Comparison of ENCODE assay signal across 8 cellular contexts in the genomic region with DNA sequence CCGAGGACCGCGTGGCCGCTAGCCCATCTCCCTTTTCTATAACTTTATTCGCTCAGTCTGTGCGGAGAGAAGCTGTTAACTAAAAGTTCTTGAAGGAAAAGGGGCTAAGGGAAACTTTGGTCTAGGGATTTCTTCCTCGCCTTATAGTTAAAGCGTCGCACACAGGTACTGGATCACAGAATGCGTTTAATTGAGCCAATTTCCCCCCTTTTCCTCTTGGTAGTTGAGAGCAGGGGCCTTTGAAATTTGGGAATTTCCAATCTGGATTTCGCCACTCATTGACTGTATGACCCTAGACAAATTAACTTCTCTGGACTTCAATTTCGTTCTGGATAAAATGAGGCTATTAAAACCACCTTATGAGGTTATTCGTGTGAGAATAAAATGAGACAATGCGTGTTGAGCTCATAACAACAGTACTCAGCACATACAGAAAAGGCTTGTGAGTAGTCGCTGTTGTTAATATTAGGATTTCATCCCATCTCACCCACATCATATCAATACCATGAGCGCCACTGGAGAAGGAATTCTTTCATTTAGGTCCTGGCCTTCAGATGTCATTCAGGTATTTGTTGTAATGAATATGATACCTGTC. TPM values are rescaled to one million over a fixed set of nuclear protein-coding genes. Genes with fewer than 3 reads are reported as not detected.
A peak's percentile ranks its signal among the peaks of the same experiment; 100 is the strongest.
DNase-seq lines count a peak whose midpoint lies in the region; ATAC-seq and TF ChIP-seq lines count a peak whose summit lies in the region.

No MANE protein-coding gene starts in this region.

- H3K27ac ChIP-seq in SK-N-SH (ENCODE audit: low read depth in 2 of 2, low read length in 1 of 2) (peak overlapping the region; percentile 50 to 84; a peak in 3 of 4 replicates), stomach (peak overlapping the region; percentile 85 to 92 (median 90))

- POLR2A ChIA-PET in SK-N-SH (lab: Yijun Ruan, JAX): interaction anchor here (1.2 kb wide), 1 partner anchor 14 kb away, joined by 3 read pairs; no protein-coding TSS in a partner anchor

- no peaks in the 10 kb centered on the region for H3K9me3 ChIP-seq in SK-N-SH
- H3K9me3 ChIP-seq in iPS-18c (ENCODE audit: control insufficient read depth, insufficient read depth, low read length): no peaks in the 10 kb centered on the region
- H3K9me3 ChIP-seq in stomach: no peaks in the 10 kb centered on the region

- CTCF ChIA-PET in SK-N-SH (lab: Yijun Ruan, JAX): interaction anchor here (0.9 to 1.1 kb wide), 3 partner anchors 18 to 68 kb away, joined by 3 to 4 read pairs (median 3); no protein-coding TSS in a partner anchor

- H3K4me1 Mint-ChIP-seq in activated T-helper 17 cell treated with anti-CD3 and anti-CD28 coated beads, Interleukin-2, amount 50 U/mL, for 72 hours: peaks cover 17% of the 10 kb centered on the region

- H3K4me1 ChIP-seq in SK-N-SH (ENCODE audit: control insufficient read depth in 1 of 2, insufficient read depth in 2 of 2, low read depth in 1 of 2, low read length in 1 of 2) (peaks cover 0 to 7% of the 10 kb centered on the region in 2 experiments; a peak in 1 of 4 replicates), stomach (peaks cover 3 to 38% (median 24%) of the 10 kb centered on the region in 4 donors)

- peaks cover 40% of the 10 kb centered on the region for H3K79me2 ChIP-seq in SK-N-SH (ENCODE audit: insufficient read depth)

- H3K4me3 Mint-ChIP-seq in activated T-helper 17 cell treated with anti-CD3 and anti-CD28 coated beads, Interleukin-2, amount 50 U/mL, for 72 hours: peak overlapping the region; percentile 89

- H3K9ac ChIP-seq in SK-N-SH: peak overlapping the region; percentile 65

- DNase-seq in SK-N-SH: no peak
- no peak for DNase-seq in stomach
- no peak for DNase-seq in A172 (ENCODE audit: low spot score)

- H3K4me2 ChIP-seq in SK-N-SH: peak overlapping the region; percentile 86

- TF ChIP-seq RAD21 in SK-N-SH (IDR thresholded peaks at IDR 0.05; ENCODE audit: low read length): no peak

- no peaks in the 10 kb centered on the region for H3K9me3 Mint-ChIP-seq in activated T-helper 17 cell treated with anti-CD3 and anti-CD28 coated beads, Interleukin-2, amount 50 U/mL, for 72 hours

- WGBS in SK-N-SH (ENCODE audit: low lambda C conversion rate): 62% methylated on average over 16 of the region's 16 CpGs
- 57 to 60% (median 58%) methylated on average over 16 of the region's 16 CpGs for whole genome bisulfite sequencing in stomach, 5 donors

- intact Hi-C loops in stomach (cut with DNase I; ENCODE audit: low total_unique reads): no loop called here

- ATAC-seq in SK-N-SH treated with all-trans-retinoic acid at 6 μM for 48 hours (no peak), GM21447 (IDR thresholded peaks at IDR 0.05; ENCODE audit: unreplicated experiment) (no peak), GM18907 (IDR thresholded peaks at IDR 0.05; ENCODE audit: unreplicated experiment) (no peak)
- ATAC-seq in activated T-helper 17 cell treated with anti-CD3 and anti-CD28 coated beads, Interleukin-2, amount 50 U/mL, for 72 hours (replicated peaks): no peak

- H3K27me3 ChIP-seq in SK-N-SH (ENCODE audit: insufficient read depth): no peaks in the 10 kb centered on the region
- H3K27me3 ChIP-seq in stomach: no peaks in the 10 kb centered on the region

- H3K27me3 Mint-ChIP-seq in activated T-helper 17 cell treated with anti-CD3 and anti-CD28 coated beads, Interleukin-2, amount 50 U/mL, for 72 hours: no peaks in the 10 kb centered on the region

- peak overlapping the region; percentile 96 for H2AFZ ChIP-seq in SK-N-SH (ENCODE audit: low read depth)

- H3K27ac Mint-ChIP-seq in activated T-helper 17 cell treated with anti-CD3 and anti-CD28 coated beads, Interleukin-2, amount 50 U/mL, for 72 hours: peak overlapping the region; percentile 72

- no peaks in the 10 kb centered on the region for H3K9me2 ChIP-seq in SK-N-SH

- H3F3A ChIP-seq in SK-N-SH (replicated peaks; ENCODE audit: insufficient read depth): no peaks in the 10 kb centered on the region

- no peaks in the 10 kb centered on the region for H4K20me1 ChIP-seq in SK-N-SH (ENCODE audit: insufficient read depth)

- TF ChIP-seq EP300 in SK-N-SH (IDR thresholded peaks at IDR 0.05; ENCODE audit: borderline replicate concordance in 1 of 2, low read depth in 1 of 2, low read length in 1 of 2): no peak
- no peak for TF ChIP-seq EP300 in stomach (IDR thresholded peaks at IDR 0.05)

- H3K4me3 ChIP-seq in SK-N-SH (ENCODE audit: low read depth in 2 of 2, low read length in 1 of 2) (peak overlapping the region; percentile 81 to 82), iPS-18c (ENCODE audit: insufficient read depth, low read depth, low read length) (peak overlapping the region; percentile 37; the same call in 1 of the 2 replicates), stomach (peak overlapping the region; percentile 75 to 89 (median 82))

- peaks cover 7 to 18% of the 10 kb centered on the region in 2 experiments for H3K36me3 ChIP-seq in SK-N-SH (replicated peaks in 1 of 2; ENCODE audit: control insufficient read depth in 1 of 2, insufficient read depth in 2 of 2, low read length in 1 of 2)
- peaks cover 0 to 19% (median 9%) of the 10 kb centered on the region in 4 donors for H3K36me3 ChIP-seq in stomach

- TF ChIP-seq POLR2A in stomach (IDR thresholded peaks at IDR 0.05): no peak

- H3K36me3 Mint-ChIP-seq in activated T-helper 17 cell treated with anti-CD3 and anti-CD28 coated beads, Interleukin-2, amount 50 U/mL, for 72 hours (ENCODE audit: low read depth): peaks cover 27% of the 10 kb centered on the region

- no peak for TF ChIP-seq CTCF in SK-N-SH (IDR thresholded peaks at IDR 0.05)
- no peak for TF ChIP-seq CTCF in stomach (IDR thresholded peaks at IDR 0.05)

TF ChIP-seq in SK-N-SH, 30 proteins besides CTCF, POLR2A, EP300 and RAD21 (continues in another document):
- TF ChIP-seq MXI1 (IDR thresholded peaks at IDR 0.05; ENCODE audit: low read depth, low read length) (no peak), POLR2AphosphoS5 (IDR thresholded peaks at IDR 0.05; ENCODE audit: low read depth, low read length) (no peak), RFX5 (IDR thresholded peaks at IDR 0.05; ENCODE audit: low read length) (no peak), ELF1 (IDR thresholded peaks at IDR 0.05) (no peak)

TF ChIP-seq in SK-N-SH treated with all-trans-retinoic acid at 6 μM for 48 hours, 23 proteins besides CTCF, POLR2A, EP300 and RAD21 (continues in another document):
- TF ChIP-seq, protein P1, sequence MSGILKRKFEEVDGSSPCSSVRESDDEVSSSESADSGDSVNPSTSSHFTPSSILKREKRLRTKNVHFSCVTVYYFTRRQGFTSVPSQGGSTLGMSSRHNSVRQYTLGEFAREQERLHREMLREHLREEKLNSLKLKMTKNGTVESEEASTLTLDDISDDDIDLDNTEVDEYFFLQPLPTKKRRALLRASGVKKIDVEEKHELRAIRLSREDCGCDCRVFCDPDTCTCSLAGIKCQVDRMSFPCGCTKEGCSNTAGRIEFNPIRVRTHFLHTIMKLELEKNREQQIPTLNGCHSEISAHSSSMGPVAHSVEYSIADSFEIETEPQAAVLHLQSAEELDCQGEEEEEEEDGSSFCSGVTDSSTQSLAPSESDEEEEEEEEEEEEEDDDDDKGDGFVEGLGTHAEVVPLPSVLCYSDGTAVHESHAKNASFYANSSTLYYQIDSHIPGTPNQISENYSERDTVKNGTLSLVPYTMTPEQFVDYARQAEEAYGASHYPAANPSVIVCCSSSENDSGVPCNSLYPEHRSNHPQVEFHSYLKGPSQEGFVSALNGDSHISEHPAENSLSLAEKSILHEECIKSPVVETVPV (CRISPR knock-in tag; IDR thresholded peaks at IDR 0.05): no peak
- no peak for TF ChIP-seq GLIS3 (CRISPR knock-in tag; IDR thresholded peaks at IDR 0.05)
- TF ChIP-seq, protein P2, sequence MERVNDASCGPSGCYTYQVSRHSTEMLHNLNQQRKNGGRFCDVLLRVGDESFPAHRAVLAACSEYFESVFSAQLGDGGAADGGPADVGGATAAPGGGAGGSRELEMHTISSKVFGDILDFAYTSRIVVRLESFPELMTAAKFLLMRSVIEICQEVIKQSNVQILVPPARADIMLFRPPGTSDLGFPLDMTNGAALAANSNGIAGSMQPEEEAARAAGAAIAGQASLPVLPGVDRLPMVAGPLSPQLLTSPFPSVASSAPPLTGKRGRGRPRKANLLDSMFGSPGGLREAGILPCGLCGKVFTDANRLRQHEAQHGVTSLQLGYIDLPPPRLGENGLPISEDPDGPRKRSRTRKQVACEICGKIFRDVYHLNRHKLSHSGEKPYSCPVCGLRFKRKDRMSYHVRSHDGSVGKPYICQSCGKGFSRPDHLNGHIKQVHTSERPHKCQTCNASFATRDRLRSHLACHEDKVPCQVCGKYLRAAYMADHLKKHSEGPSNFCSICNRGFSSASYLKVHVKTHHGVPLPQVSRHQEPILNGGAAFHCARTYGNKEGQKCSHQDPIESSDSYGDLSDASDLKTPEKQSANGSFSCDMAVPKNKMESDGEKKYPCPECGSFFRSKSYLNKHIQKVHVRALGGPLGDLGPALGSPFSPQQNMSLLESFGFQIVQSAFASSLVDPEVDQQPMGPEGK (CRISPR knock-in tag; IDR thresholded peaks at IDR 0.05; ENCODE audit: borderline replicate concordance): no peak

RNA-seq across cellular contexts. Expression of a gene that starts 0.8 kb away (rescaled TPM):
- polyA plus RNA-seq in SK-N-SH (2012; rRNA removed): 46.9 and 63.0 TPM in 2 replicates
- 84.3 and 112 TPM in 2 replicates for polyA plus RNA-seq in SK-N-SH (2012; cell fraction: cytosol; rRNA removed)
- polyA plus RNA-seq in SK-N-SH (2012; cell fraction: nucleus; rRNA removed): 9.7 and 27.0 TPM in 2 replicates
- total RNA-seq in activated T-helper 17 cell treated with anti-CD3 and anti-CD28 coated beads, Interleukin-2, amount 50 U/mL, for 72 hours: 100 to 1,000 TPM; 102 to 123 TPM
- 100 to 1,000 TPM in 2 of 5 donors, 10 to 100 TPM in 3; 20.6 to 149 (median 81.5) TPM for total RNA-seq in stomach
- 10 to 100 TPM; 62.6 to 76.4 (median 74.3) TPM for polyA plus RNA-seq in stomach
- 198 and 294 TPM in 2 replicates for total RNA-seq in A172 (2014; rRNA removed; shearing (Covaris generic))
